In the genomic region with DNA sequence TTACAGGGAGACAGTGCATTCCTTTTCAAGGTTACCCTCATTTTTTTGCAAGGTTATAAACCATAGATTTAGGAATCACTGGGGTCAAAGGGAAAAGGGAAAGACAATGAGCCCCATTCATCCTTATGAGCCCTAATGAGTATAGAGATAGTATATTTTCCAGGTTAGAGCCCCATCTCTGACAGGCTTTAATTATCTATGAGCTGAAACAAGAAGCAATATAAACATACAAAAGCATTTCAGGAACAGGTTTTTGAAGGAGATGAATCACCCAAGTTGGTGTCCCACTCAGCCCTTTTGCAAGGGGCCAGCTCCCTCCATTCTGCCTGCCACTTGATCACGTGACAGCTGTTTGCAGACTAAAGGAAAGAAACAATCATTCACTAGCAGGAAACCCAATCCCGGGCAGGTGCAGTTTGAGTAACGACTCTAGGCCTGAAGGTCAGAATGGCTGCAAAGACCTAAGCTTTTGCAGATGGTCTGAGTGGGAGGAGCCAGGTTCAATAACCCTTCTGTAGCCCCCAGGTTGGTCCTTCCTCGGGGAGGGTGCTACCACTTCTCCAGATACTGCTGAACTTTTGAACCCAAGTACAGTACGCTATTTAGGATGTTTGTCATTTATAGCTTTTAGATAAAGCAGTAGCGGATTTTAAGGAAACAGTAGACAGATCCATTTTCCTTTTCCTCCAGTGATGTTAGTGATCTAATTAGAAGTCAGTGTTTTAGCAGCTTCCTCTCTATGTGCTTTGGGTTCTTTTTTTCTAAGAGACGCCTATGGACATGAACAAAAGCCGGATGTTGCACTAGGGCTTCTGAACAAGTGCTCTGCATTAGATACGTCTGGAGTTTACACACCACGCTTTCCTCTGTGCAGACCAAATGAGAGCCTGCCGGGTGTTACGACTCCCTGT, we compare ENCODE assay signal across 8 cellular contexts.
DNase-seq lines count a peak whose midpoint lies in the region; ATAC-seq and TF ChIP-seq lines count a peak whose summit lies in the region.

No MANE protein-coding gene starts in this region.

- H3K9me3 ChIP-seq in lung (ENCODE audit: control insufficient read depth in 2 of 2, insufficient read depth in 1 of 2, low read length in 1 of 2) = no peaks in the 10 kb centered on the region

- H3K27ac ChIP-seq in lung (ENCODE audit: low read depth in 1 of 2, low read length in 1 of 2) = no peak overlapping the region

- no peak overlapping the region for H3K4me3 ChIP-seq in lung

- H3K4me1 ChIP-seq in lung (ENCODE audit: control insufficient read depth in 2 of 2, insufficient read depth in 2 of 2, low read length in 2 of 2) = peaks cover 4 to 43% of the 10 kb centered on the region in 2 donors

- TF ChIP-seq CTCF in lung (IDR thresholded peaks at IDR 0.05; ENCODE audit: control extremely low read depth, extremely low read depth) = no peak

- DNase-seq in KBM-7 = peak; percentile 53
- peak; percentile 24 for DNase-seq in RPMI8226
- no peak for DNase-seq in lung (ENCODE audit: low spot score)
- no peak for DNase-seq in ecto neural progenitor cell (ENCODE audit: low spot score)

- in situ Hi-C loops in KBM-7 (cut with MboI; ENCODE audit: low pct_unique_long_range_greater_than_20kb, low sequenced_read_pairs) = no loop called here

- no peaks in the 10 kb centered on the region for H3K27me3 ChIP-seq in lung (ENCODE audit: control insufficient read depth, insufficient read depth)

- WGBS in lung, 2 donors = 5 to 27% methylated on average over 12 of the region's 12 CpGs

- ATAC-seq in GM19395 (IDR thresholded peaks at IDR 0.05; ENCODE audit: unreplicated experiment) (peak; percentile 66), lung (ENCODE audit: insufficient read depth, low FRiP score) (peak; percentile 55), GM19035 (IDR thresholded peaks at IDR 0.05; ENCODE audit: unreplicated experiment) (no peak), GM18861 (IDR thresholded peaks at IDR 0.05; ENCODE audit: unreplicated experiment) (no peak), GM18519 (IDR thresholded peaks at IDR 0.05; ENCODE audit: low FRiP score, unreplicated experiment) (no peak)

- H3K36me3 ChIP-seq in lung (ENCODE audit: control insufficient read depth in 2 of 2, insufficient read depth in 2 of 2, low read length in 2 of 2) = no peaks in the 10 kb centered on the region

Comparison
In these comparisons a context has a peak if more than half of its experiments do, and no peak if none do; other contexts are left out.
1. ATAC-seq: peak in GM19395 (single experiment) and lung (single experiment); none in GM19035 (single experiment), GM18861 (single experiment) and GM18519 (single experiment).
2. DNase-seq: peak in KBM-7 (single experiment) and RPMI8226 (single experiment); none in lung (single experiment) and ecto neural progenitor cell (single experiment).